ENCODE assay signal across 9 cellular contexts in genomic region chr2:188788621-188789020, GRCh38.
DNase-seq lines count a peak whose midpoint lies in the region; ATAC-seq and TF ChIP-seq lines count a peak whose summit lies in the region.
"Had no signal": no experiment of that assay in that cellular context is flagged by ENCODE, and none has a peak within 500 bp of the region (broad histone marks: within the 10 kb centered on the region; RNA-seq: fewer than 3 reads in every experiment).

No MANE protein-coding gene starts in this region.

- H3K27ac Mint-ChIP-seq in brain = peak overlapping the region in 3 of 5 experiments; percentile 55 to 92 (median 91)
- no peak overlapping the region for H3K27ac Mint-ChIP-seq in effector memory CD8-positive, alpha-beta T cell
- no peak overlapping the region for H3K27ac Mint-ChIP-seq in stimulated activated effector memory CD8-positive, alpha-beta T cell treated with anti-CD3 and anti-CD28 coated beads, Interleukin-12 subunit alpha, Interleukin-12 subunit beta, amount 100 ng/mL, for 72 hours

- no peaks in the 10 kb centered on the region for H3K27me3 Mint-ChIP-seq in brain
- H3K27me3 Mint-ChIP-seq in effector memory CD8-positive, alpha-beta T cell = no peaks in the 10 kb centered on the region

- no peak for TF ChIP-seq CTCF in brain (conservative IDR thresholded peaks at IDR 0.05)

- H3K4me1 Mint-ChIP-seq in brain = peaks cover 36% of the 10 kb centered on the region
- H3K4me1 Mint-ChIP-seq in effector memory CD8-positive, alpha-beta T cell (ENCODE audit: low read depth in 2 of 2) = no peaks in the 10 kb centered on the region
- no peaks in the 10 kb centered on the region for H3K4me1 Mint-ChIP-seq in stimulated activated effector memory CD8-positive, alpha-beta T cell treated with anti-CD3 and anti-CD28 coated beads, Interleukin-12 subunit alpha, Interleukin-12 subunit beta, amount 100 ng/mL, for 72 hours

- H3K36me3 Mint-ChIP-seq in brain = no peaks in the 10 kb centered on the region
- H3K36me3 Mint-ChIP-seq in effector memory CD8-positive, alpha-beta T cell (ENCODE audit: insufficient read depth) = no peaks in the 10 kb centered on the region
- no peaks in the 10 kb centered on the region for H3K36me3 Mint-ChIP-seq in stimulated activated effector memory CD8-positive, alpha-beta T cell treated with anti-CD3 and anti-CD28 coated beads, Interleukin-12 subunit alpha, Interleukin-12 subunit beta, amount 100 ng/mL, for 72 hours

- ATAC-seq in effector memory CD8-positive, alpha-beta T cell (replicated peaks) = no peak
- no peak for ATAC-seq in HG03354 (IDR thresholded peaks at IDR 0.05; ENCODE audit: poor library complexity, severe bottlenecking, unreplicated experiment)
- no peak for ATAC-seq in stimulated activated effector memory CD8-positive, alpha-beta T cell treated with anti-CD3 and anti-CD28 coated beads, Interleukin-12 subunit alpha, Interleukin-12 subunit beta, amount 100 ng/mL, for 72 hours

- H3K4me3 Mint-ChIP-seq in brain = peak overlapping the region in 3 of 5 experiments; percentile 30 to 85 (median 69)
- H3K4me3 Mint-ChIP-seq in effector memory CD8-positive, alpha-beta T cell = no peak overlapping the region
- H3K4me3 Mint-ChIP-seq in stimulated activated effector memory CD8-positive, alpha-beta T cell treated with anti-CD3 and anti-CD28 coated beads, Interleukin-12 subunit alpha, Interleukin-12 subunit beta, amount 100 ng/mL, for 72 hours = no peak overlapping the region

- H3K9me3 Mint-ChIP-seq in brain = no peaks in the 10 kb centered on the region
- H3K9me3 Mint-ChIP-seq in effector memory CD8-positive, alpha-beta T cell = peaks cover 0 to 8% of the 10 kb centered on the region in 2 donors
- H3K9me3 Mint-ChIP-seq in stimulated activated effector memory CD8-positive, alpha-beta T cell treated with anti-CD3 and anti-CD28 coated beads, Interleukin-12 subunit alpha, Interleukin-12 subunit beta, amount 100 ng/mL, for 72 hours = peaks cover 5% of the 10 kb centered on the region

- peak; percentile 7 for DNase-seq in HK-2 (ENCODE audit: unreplicated experiment)
- DNase-seq in iris pigment epithelial cell (ENCODE audit: low read depth) = peak; percentile 94
- DNase-seq in smooth muscle cell of the brain vasculature (ENCODE audit: low read depth, low spot score) = peak; percentile 85
- no peak for DNase-seq in effector memory CD8-positive, alpha-beta T cell
- DNase-seq in SW480 (ENCODE audit: low spot score) = no peak
- DNase-seq in stimulated activated effector memory CD8-positive, alpha-beta T cell treated with anti-CD3 and anti-CD28 coated beads, Interleukin-12 subunit alpha, Interleukin-12 subunit beta, amount 100 ng/mL, for 72 hours (ENCODE audit: low spot score in 2 of 2) = no peak
- DNase-seq: NCI-H2107 had no signal

Comparison
In these comparisons a context has a peak if more than half of its experiments do, and no peak if none do; other contexts are left out.
1. DNase-seq: peak in HK-2 (single experiment), iris pigment epithelial cell (single experiment) and smooth muscle cell of the brain vasculature (single experiment); none in effector memory CD8-positive, alpha-beta T cell (0 of 3), SW480 (single experiment) and stimulated activated effector memory CD8-positive, alpha-beta T cell treated with anti-CD3 and anti-CD28 coated beads, Interleukin-12 subunit alpha, Interleukin-12 subunit beta, amount 100 ng/mL, for 72 hours (0 of 2).
2. H3K27ac Mint-ChIP-seq: peak in brain (3 of 5); none in effector memory CD8-positive, alpha-beta T cell (0 of 2) and stimulated activated effector memory CD8-positive, alpha-beta T cell treated with anti-CD3 and anti-CD28 coated beads, Interleukin-12 subunit alpha, Interleukin-12 subunit beta, amount 100 ng/mL, for 72 hours (single experiment).
3. H3K4me3 Mint-ChIP-seq: peak in brain (3 of 5); none in effector memory CD8-positive, alpha-beta T cell (0 of 2) and stimulated activated effector memory CD8-positive, alpha-beta T cell treated with anti-CD3 and anti-CD28 coated beads, Interleukin-12 subunit alpha, Interleukin-12 subunit beta, amount 100 ng/mL, for 72 hours (single experiment).